Comparison of ENCODE assay signal across 1 cellular context in genomic region chr21:41712201-41712600, GRCh38.
TF ChIP-seq lines count a peak whose summit lies in the region.

No MANE protein-coding gene starts in this region.

TF ChIP-seq in WTC11, 78 proteins besides CTCF, POLR2A, EP300 and RAD21 (continued from another document):
- TF ChIP-seq USF2 (CRISPR knock-in tag; IDR thresholded peaks at IDR 0.05) (peak; percentile 35; the same call in 1 of the 2 replicates), OVOL2 (CRISPR knock-in tag; IDR thresholded peaks at IDR 0.05; ENCODE audit: borderline replicate concordance) (no peak), ZNF671 (CRISPR knock-in tag; IDR thresholded peaks at IDR 0.05) (no peak), NFE2L1 (CRISPR knock-in tag; IDR thresholded peaks at IDR 0.05) (no peak), SP1 (CRISPR knock-in tag; conservative IDR thresholded peaks at IDR 0.05) (0 out of 2 replicates have a peak, but pooled peaks have one; percentile 27), ZNF263 (CRISPR knock-in tag; IDR thresholded peaks at IDR 0.05; ENCODE audit: low read depth) (0 out of 2 replicates have a peak, but pooled peaks have one; percentile 32), HMGXB4 (CRISPR knock-in tag; IDR thresholded peaks at IDR 0.05) (no peak), ZNF396 (CRISPR knock-in tag; IDR thresholded peaks at IDR 0.05; ENCODE audit: borderline replicate concordance) (no peak), TP53 (CRISPR knock-in tag; IDR thresholded peaks at IDR 0.05) (no peak), ZNF317 (CRISPR knock-in tag; IDR thresholded peaks at IDR 0.05; ENCODE audit: borderline replicate concordance, low read depth) (no peak), JUN (CRISPR knock-in tag; IDR thresholded peaks at IDR 0.05) (no peak), ZNF532 (CRISPR knock-in tag; IDR thresholded peaks at IDR 0.05; ENCODE audit: borderline replicate concordance) (no peak), TEAD1 (CRISPR knock-in tag; IDR thresholded peaks at IDR 0.05) (no peak), MXD4 (CRISPR knock-in tag; IDR thresholded peaks at IDR 0.05; ENCODE audit: borderline replicate concordance) (no peak), SOX15 (CRISPR knock-in tag; IDR thresholded peaks at IDR 0.05) (no peak), E2F4 (CRISPR knock-in tag; IDR thresholded peaks at IDR 0.05; ENCODE audit: borderline replicate concordance, low read depth) (no peak), ZBTB43 (CRISPR knock-in tag; IDR thresholded peaks at IDR 0.05) (no peak), ZNF138 (CRISPR knock-in tag; conservative IDR thresholded peaks at IDR 0.05) (no peak), TCF7 (CRISPR knock-in tag; IDR thresholded peaks at IDR 0.05; ENCODE audit: low read depth) (no peak), ETV6 (CRISPR knock-in tag; IDR thresholded peaks at IDR 0.05) (no peak), TEAD4 (CRISPR knock-in tag; IDR thresholded peaks at IDR 0.05) (no peak), HMGA2 (CRISPR knock-in tag; IDR thresholded peaks at IDR 0.05) (no peak), ZNF423 (CRISPR knock-in tag; IDR thresholded peaks at IDR 0.05) (peak; percentile 69; the same call in 1 of the 2 replicates), ARID4B (CRISPR knock-in tag; IDR thresholded peaks at IDR 0.05; ENCODE audit: borderline replicate concordance) (no peak), ATF3 (CRISPR knock-in tag; conservative IDR thresholded peaks at IDR 0.05) (no peak), ZNF416 (CRISPR knock-in tag; IDR thresholded peaks at IDR 0.05) (no peak)
- TF ChIP-seq, protein P1, sequence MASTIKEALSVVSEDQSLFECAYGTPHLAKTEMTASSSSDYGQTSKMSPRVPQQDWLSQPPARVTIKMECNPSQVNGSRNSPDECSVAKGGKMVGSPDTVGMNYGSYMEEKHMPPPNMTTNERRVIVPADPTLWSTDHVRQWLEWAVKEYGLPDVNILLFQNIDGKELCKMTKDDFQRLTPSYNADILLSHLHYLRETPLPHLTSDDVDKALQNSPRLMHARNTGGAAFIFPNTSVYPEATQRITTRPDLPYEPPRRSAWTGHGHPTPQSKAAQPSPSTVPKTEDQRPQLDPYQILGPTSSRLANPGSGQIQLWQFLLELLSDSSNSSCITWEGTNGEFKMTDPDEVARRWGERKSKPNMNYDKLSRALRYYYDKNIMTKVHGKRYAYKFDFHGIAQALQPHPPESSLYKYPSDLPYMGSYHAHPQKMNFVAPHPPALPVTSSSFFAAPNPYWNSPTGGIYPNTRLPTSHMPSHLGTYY (CRISPR knock-in tag; IDR thresholded peaks at IDR 0.05), result no peak
- TF ChIP-seq, protein P2, sequence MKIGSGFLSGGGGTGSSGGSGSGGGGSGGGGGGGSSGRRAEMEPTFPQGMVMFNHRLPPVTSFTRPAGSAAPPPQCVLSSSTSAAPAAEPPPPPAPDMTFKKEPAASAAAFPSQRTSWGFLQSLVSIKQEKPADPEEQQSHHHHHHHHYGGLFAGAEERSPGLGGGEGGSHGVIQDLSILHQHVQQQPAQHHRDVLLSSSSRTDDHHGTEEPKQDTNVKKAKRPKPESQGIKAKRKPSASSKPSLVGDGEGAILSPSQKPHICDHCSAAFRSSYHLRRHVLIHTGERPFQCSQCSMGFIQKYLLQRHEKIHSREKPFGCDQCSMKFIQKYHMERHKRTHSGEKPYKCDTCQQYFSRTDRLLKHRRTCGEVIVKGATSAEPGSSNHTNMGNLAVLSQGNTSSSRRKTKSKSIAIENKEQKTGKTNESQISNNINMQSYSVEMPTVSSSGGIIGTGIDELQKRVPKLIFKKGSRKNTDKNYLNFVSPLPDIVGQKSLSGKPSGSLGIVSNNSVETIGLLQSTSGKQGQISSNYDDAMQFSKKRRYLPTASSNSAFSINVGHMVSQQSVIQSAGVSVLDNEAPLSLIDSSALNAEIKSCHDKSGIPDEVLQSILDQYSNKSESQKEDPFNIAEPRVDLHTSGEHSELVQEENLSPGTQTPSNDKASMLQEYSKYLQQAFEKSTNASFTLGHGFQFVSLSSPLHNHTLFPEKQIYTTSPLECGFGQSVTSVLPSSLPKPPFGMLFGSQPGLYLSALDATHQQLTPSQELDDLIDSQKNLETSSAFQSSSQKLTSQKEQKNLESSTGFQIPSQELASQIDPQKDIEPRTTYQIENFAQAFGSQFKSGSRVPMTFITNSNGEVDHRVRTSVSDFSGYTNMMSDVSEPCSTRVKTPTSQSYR (CRISPR knock-in tag; IDR thresholded peaks at IDR 0.05), result no peak
